Comparison of ENCODE assay signal across 15 cellular contexts in the genomic region with DNA sequence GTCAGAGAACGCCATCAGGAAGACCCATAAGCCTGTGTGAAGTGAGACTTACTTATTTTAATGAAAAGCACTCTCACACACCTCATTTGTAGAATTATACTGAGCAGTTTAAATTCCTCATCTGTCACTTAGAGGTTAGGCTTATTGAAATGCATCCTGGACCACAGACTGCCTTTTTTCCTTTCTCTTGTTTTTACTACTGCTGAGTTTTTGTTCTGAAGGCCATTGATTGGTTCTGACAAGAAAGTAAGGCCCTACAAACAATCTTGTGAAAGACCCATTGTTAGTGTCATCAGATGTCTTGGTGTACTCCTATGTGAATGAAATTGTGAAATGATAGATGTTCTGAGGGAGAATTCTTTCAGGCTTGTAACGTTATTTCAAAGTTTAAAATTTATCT.
DNase-seq lines count a peak whose midpoint lies in the region; ATAC-seq and TF ChIP-seq lines count a peak whose summit lies in the region.
"Had no signal": no experiment of that assay in that cellular context is flagged by ENCODE, and none has a peak within 500 bp of the region (broad histone marks: within the 10 kb centered on the region; RNA-seq: fewer than 3 reads in every experiment).

No MANE protein-coding gene starts in this region.

- 71% methylated on average over 1 of the region's 2 CpGs; no CpG with 5 or more reads in 1 of the 2 experiments for WGBS in endodermal cell (ENCODE audit: insufficient coverage in 1 of 2, insufficient read length in 1 of 2), 2 experiments

- H3K36me3 Mint-ChIP-seq in endodermal cell (ENCODE audit: low read depth): no peaks in the 10 kb centered on the region

- POLR2A ChIA-PET in PC-9 (lab: Charles Lee; ENCODE audit: unreplicated experiment): no interaction called here

- no peak overlapping the region for H3K27ac Mint-ChIP-seq in endodermal cell

- H3K36me3 ChIP-seq in PC-9 (ENCODE audit: low read depth): no peaks in the 10 kb centered on the region
- H3K36me3 ChIP-seq in endodermal cell (ENCODE audit: control insufficient read depth, insufficient read depth, low read length): no peaks in the 10 kb centered on the region
- H3K36me3 ChIP-seq in neuron (ENCODE audit: insufficient read depth, low read length): no peaks in the 10 kb centered on the region
- H3K36me3 ChIP-seq: HAP-1, SJSA1 had no signal

- H3K79me2 ChIP-seq in PC-9 (ENCODE audit: low read depth): no peaks in the 10 kb centered on the region

- no peaks in the 10 kb centered on the region for H3K9me2 ChIP-seq in PC-9 (ENCODE audit: insufficient read depth)

- intact Hi-C loops in PC-9 (cut with micrococcal nuclease; ENCODE audit: unreplicated experiment): no loop called here

- TF ChIP-seq CTCF in PC-9 (conservative IDR thresholded peaks at IDR 0.05) (no peak), endodermal cell (conservative IDR thresholded peaks at IDR 0.05) (no peak)

- H3K27ac ChIP-seq in PC-9 (no peak overlapping the region), endodermal cell (ENCODE audit: low read depth, low read length) (peak overlapping the region; percentile 65)
- H3K27ac ChIP-seq: A549, SJSA1 had no signal

- H3K4me3 ChIP-seq in PC-9 (no peak overlapping the region), endodermal cell (ENCODE audit: low read length) (no peak overlapping the region), neuron (ENCODE audit: low read length) (no peak overlapping the region)
- H3K4me3 ChIP-seq: A549, HAP-1, SJSA1 had no signal

- H3K9ac ChIP-seq in endodermal cell (ENCODE audit: extremely low read depth, low read length, poor library complexity, severe bottlenecking): no peak overlapping the region

- ATAC-seq in HG03159 (IDR thresholded peaks at IDR 0.05; ENCODE audit: unreplicated experiment) (no peak), HG02642 (IDR thresholded peaks at IDR 0.05; ENCODE audit: poor library complexity, unreplicated experiment) (no peak), GM18870 (IDR thresholded peaks at IDR 0.05; ENCODE audit: unreplicated experiment) (no peak)
- ATAC-seq: A549 had no signal

- no peaks in the 10 kb centered on the region for H3K27me3 ChIP-seq in PC-9 (ENCODE audit: insufficient read depth, low read depth)
- H3K27me3 ChIP-seq in endodermal cell (ENCODE audit: control insufficient read depth, insufficient read depth, low read length, poor library complexity, severe bottlenecking): no peaks in the 10 kb centered on the region
- no peaks in the 10 kb centered on the region for H3K27me3 ChIP-seq in neuron (ENCODE audit: insufficient read depth, low read length)
- H3K27me3 ChIP-seq: SJSA1 had no signal

- H3K27me3 Mint-ChIP-seq in endodermal cell (ENCODE audit: insufficient read depth): no peaks in the 10 kb centered on the region

- H3K9me3 ChIP-seq in PC-9 (ENCODE audit: insufficient read depth, low read depth) (no peaks in the 10 kb centered on the region), endodermal cell (ENCODE audit: control insufficient read depth, low read length) (no peaks in the 10 kb centered on the region), neuron (ENCODE audit: low read length) (no peaks in the 10 kb centered on the region)
- H3K9me3 ChIP-seq: A549, HAP-1, SJSA1 had no signal

- H3K9me3 Mint-ChIP-seq in endodermal cell: no peaks in the 10 kb centered on the region

- no peak overlapping the region for H3K4me3 Mint-ChIP-seq in endodermal cell

- CTCF ChIA-PET in PC-9 (lab: Charles Lee): no interaction called here

- H3K4me1 ChIP-seq in PC-9 (replicated peaks; ENCODE audit: insufficient read depth) (no peaks in the 10 kb centered on the region), endodermal cell (ENCODE audit: control insufficient read depth, insufficient read depth, low read length) (no peaks in the 10 kb centered on the region), neuron (ENCODE audit: insufficient read depth, low read length) (peaks cover 13% of the 10 kb centered on the region)
- H3K4me1 ChIP-seq: A549, SJSA1 had no signal

- no peaks in the 10 kb centered on the region for H4K20me1 ChIP-seq in PC-9 (ENCODE audit: insufficient read depth)

- peak overlapping the region; percentile 48; the same call in 1 of the 2 replicates for H2AFZ ChIP-seq in PC-9
- peak overlapping the region; percentile 15 for H2AFZ ChIP-seq in neuron (ENCODE audit: low read depth, low read length)

- no peak overlapping the region for H3K4me2 ChIP-seq in PC-9
- H3K4me2 ChIP-seq: A549 had no signal

- H3K4me1 Mint-ChIP-seq in endodermal cell: no peaks in the 10 kb centered on the region

- DNase-seq in ELF-1 (ENCODE audit: low read depth, low spot score) (peak; percentile 2), PC-9 (no peak), endodermal cell (no peak)
- DNase-seq: C1 segment of cervical spinal cord, GF-D8, NCI-H1436, NCI-H2029 treated with DMSO at 0.1 percent for 48 hours, NCI-H510A had no signal

- no TSS peak for BruUV-seq in PC-9 (replicated peaks; lab: Mats Ljungman, UMichigan)

- no peaks in the 10 kb centered on the region for H3F3A ChIP-seq in PC-9 (ENCODE audit: insufficient read depth, low read depth)
